ENCODE assay signal across 14 cellular contexts in genomic region chr20:6651016-6651415, GRCh38.
DNase-seq lines count a peak whose midpoint lies in the region; ATAC-seq and TF ChIP-seq lines count a peak whose summit lies in the region.
"Had no signal": no experiment of that assay in that cellular context is flagged by ENCODE, and none has a peak within 500 bp of the region (broad histone marks: within the 10 kb centered on the region; RNA-seq: fewer than 3 reads in every experiment).

No MANE protein-coding gene starts in this region.

- H3K9me3 ChIP-seq in tibial nerve, result no peaks in the 10 kb centered on the region

- 62 to 71% methylated on average over 5 of the region's 5 CpGs for WGBS in tibial nerve, 2 donors

- DNase-seq in NOMO-1 (lab: John Stamatoyannopoulos, UW; ENCODE audit: unreplicated experiment in 2 of 2), result peak; percentile 4 to 5
- no peak for DNase-seq in NOMO-1 treated with DMSO at 0.1 percent for 48 hours (lab: John Stamatoyannopoulos, UW; ENCODE audit: unreplicated experiment)
- DNase-seq in RKO (ENCODE audit: low spot score), result peak; percentile 50
- DNase-seq in foreskin keratinocyte, result peak; percentile 81 to 87
- DNase-seq in tibial nerve (ENCODE audit: low spot score in 2 of 2), result peak; percentile 36 to 63
- no peak for DNase-seq in SW480 (ENCODE audit: low spot score)
- no peak for DNase-seq in NCI-H1436 treated with DMSO at 0.1 percent for 48 hours (lab: John Stamatoyannopoulos, UW)
- no peak for DNase-seq in effector CD8-positive, alpha-beta T cell (lab: John Stamatoyannopoulos, UW)
- DNase-seq: activated CD4-positive, CD25-positive, alpha-beta regulatory T cell; NCI-H187 treated with DMSO at 0.1 percent for 48 hours; stimulated activated CD4-positive, alpha-beta T cell treated with anti-CD3 and anti-CD28 coated beads, Interleukin-2, amount 100 ng/mL, for 24 hours; stimulated activated naive CD8-positive, alpha-beta T cell treated with anti-CD3 and anti-CD28 coated beads, Interleukin-15, Interleukin-2, amounts not matched to agents 100 U/mL and 50 U/mL, for 24 hours had no signal

- H3K27me3 ChIP-seq in foreskin keratinocyte (no peaks in the 10 kb centered on the region), tibial nerve (no peaks in the 10 kb centered on the region)

- peak; percentile 84 for ATAC-seq in foreskin keratinocyte
- ATAC-seq: left lobe of liver; stimulated activated naive CD8-positive, alpha-beta T cell treated with anti-CD3 and anti-CD28 coated beads, Interleukin-15, Interleukin-2, amounts not matched to agents 100 U/mL and 50 U/mL, for 24 hours had no signal

- no peak for TF ChIP-seq POLR2A in tibial nerve (IDR thresholded peaks at IDR 0.05)

- TF ChIP-seq EP300 in tibial nerve (IDR thresholded peaks at IDR 0.05), result peak in 1 of 2 donors; percentile 51

- H3K4me3 ChIP-seq in tibial nerve, result no peak overlapping the region

- H3K36me3 ChIP-seq in tibial nerve, result no peaks in the 10 kb centered on the region

- H3K4me1 ChIP-seq in foreskin keratinocyte (peaks cover 29% of the 10 kb centered on the region), tibial nerve (no peaks in the 10 kb centered on the region)

- H3K27ac ChIP-seq in foreskin keratinocyte (peak overlapping the region; percentile 29), tibial nerve (no peak overlapping the region)
- H3K27ac ChIP-seq: 22Rv1 had no signal

- TF ChIP-seq CTCF in foreskin keratinocyte (conservative IDR thresholded peaks at IDR 0.05) (peak; percentile 15), tibial nerve (IDR thresholded peaks at IDR 0.05) (no peak)

Comparison
In these comparisons a context has a peak if more than half of its experiments do, and no peak if none do; other contexts are left out.
1. DNase-seq: peak in NOMO-1 (2 of 2), RKO (single experiment), foreskin keratinocyte (2 of 2) and tibial nerve (2 of 2); none in NOMO-1 treated with DMSO at 0.1 percent for 48 hours (single experiment), SW480 (single experiment), NCI-H1436 treated with DMSO at 0.1 percent for 48 hours (single experiment) and effector CD8-positive, alpha-beta T cell (single experiment).